1 cellular context compared by ENCODE assay signal in the genomic region with DNA sequence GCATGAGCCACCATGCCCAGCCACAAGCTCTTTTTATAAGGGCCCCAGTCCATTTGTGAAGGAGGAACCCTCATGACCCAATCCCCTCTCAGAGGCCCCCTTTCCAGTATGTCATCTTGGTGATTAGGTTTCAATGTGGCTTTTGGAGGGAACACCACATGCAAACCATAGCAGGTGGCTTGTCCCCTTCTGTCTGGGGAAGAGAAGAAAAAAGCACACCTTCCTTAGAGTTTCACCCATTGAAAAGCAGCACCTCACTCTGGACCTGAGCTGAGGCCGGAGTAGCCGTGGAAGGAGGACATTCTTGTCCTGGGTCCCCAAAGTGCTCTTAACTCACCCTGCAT.
TF ChIP-seq lines count a peak whose summit lies in the region.

No MANE protein-coding gene starts in this region.

TF ChIP-seq in HepG2, 621 proteins besides CTCF, POLR2A, EP300 and RAD21:
- TF ChIP-seq ZFY (CRISPR knock-in tag; IDR thresholded peaks at IDR 0.05), result 0 out of 2 replicates have a peak, but pooled peaks have one; percentile 7
- no peak for TF ChIP-seq SAFB2 (CRISPR knock-in tag; IDR thresholded peaks at IDR 0.05; ENCODE audit: borderline replicate concordance, low read depth)
- TF ChIP-seq ZNF878 (CRISPR knock-in tag; IDR thresholded peaks at IDR 0.05), result 0 out of 2 replicates have a peak, but pooled peaks have one; percentile 28
- TF ChIP-seq SSRP1 (CRISPR knock-in tag; IDR thresholded peaks at IDR 0.05), result peak; percentile 87; the same call in 1 of the 2 replicates
- peak; percentile 1; the same call in 1 of the 2 replicates for TF ChIP-seq POLR2G (IDR thresholded peaks at IDR 0.05; ENCODE audit: low read depth, low read length)
TF ChIP-seq in HepG2: peak in this region for 4.
